1 cellular context compared by ENCODE assay signal in genomic region chr2:236166157-236166780, GRCh38.
TF ChIP-seq lines count a peak whose summit lies in the region.

No MANE protein-coding gene starts in this region.

TF ChIP-seq in H1, 55 proteins besides CTCF, POLR2A, EP300 and RAD21 (continued from another document):
- peak; percentile 59 for TF ChIP-seq MAX (IDR thresholded peaks at IDR 0.05)
